Comparison of ENCODE assay signal across 17 cellular contexts in the genomic region with DNA sequence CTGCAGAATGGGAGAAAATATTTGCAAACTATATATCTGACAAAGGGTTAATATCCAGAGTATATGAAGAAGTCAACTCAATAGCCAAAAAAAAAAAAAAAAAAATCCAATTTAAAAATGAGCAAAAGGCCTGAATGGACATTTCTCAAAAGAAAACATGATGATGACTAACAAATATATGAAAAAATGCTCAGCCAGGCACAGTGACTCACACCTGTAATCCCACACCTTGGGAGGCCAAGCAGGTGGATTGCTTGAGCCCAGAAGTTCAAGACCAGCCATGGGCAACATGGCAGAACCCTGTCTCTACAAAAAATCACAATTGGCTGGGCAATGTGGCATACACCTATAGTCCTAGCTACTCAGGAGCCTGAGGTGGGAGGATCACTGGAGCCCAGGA.
"Had no signal": no experiment of that assay in that cellular context is flagged by ENCODE, and none has a peak within 500 bp of the region (broad histone marks: within the 10 kb centered on the region; RNA-seq: fewer than 3 reads in every experiment).

No MANE protein-coding gene starts in this region.

- H3K4me3 ChIP-seq: cardiac muscle cell, esophagus muscularis mucosa, hepatocyte, mucosa of descending colon, sigmoid colon, SK-N-MC, thoracic aorta had no signal

- H3K27me3 ChIP-seq: cardiac muscle cell, esophagus muscularis mucosa, hepatocyte, sigmoid colon had no signal

- H3K4me3 Mint-ChIP-seq: activated CD4-positive, alpha-beta memory T cell treated with anti-CD3 and anti-CD28 coated beads for 36 hours; activated naive CD8-positive, alpha-beta T cell treated with anti-CD3 and anti-CD28 coated beads, Interleukin-2, amount 10 ng/mL, durations not matched to agents 7 days and 5 days; stimulated activated naive CD8-positive, alpha-beta T cell treated with anti-CD3 and anti-CD28 coated beads, Interleukin-15, amount 100 ng/mL, for 72 hours had no signal

- H3K27ac Mint-ChIP-seq: activated CD4-positive, alpha-beta memory T cell treated with anti-CD3 and anti-CD28 coated beads for 36 hours; activated naive CD8-positive, alpha-beta T cell treated with anti-CD3 and anti-CD28 coated beads, Interleukin-2, amount 10 ng/mL, durations not matched to agents 7 days and 5 days; stimulated activated naive CD8-positive, alpha-beta T cell treated with anti-CD3 and anti-CD28 coated beads, Interleukin-15, amount 100 ng/mL, for 72 hours had no signal

- H3K9me3 ChIP-seq: mucosa of descending colon, thoracic aorta had no signal

- H3K36me3 ChIP-seq: cardiac muscle cell, esophagus muscularis mucosa, sigmoid colon, thoracic aorta had no signal

- H3K27ac ChIP-seq: cardiac muscle cell, esophagus muscularis mucosa, hepatocyte, sigmoid colon, SK-N-MC, thoracic aorta, VCaP had no signal

- DNase-seq: activated CD4-positive, alpha-beta memory T cell treated with anti-CD3 and anti-CD28 coated beads for 36 hours; activated CD4-positive, alpha-beta T cell treated with anti-CD3 and anti-CD28 coated beads for 1 hour; activated gamma-delta T cell; activated naive CD8-positive, alpha-beta T cell treated with anti-CD3 and anti-CD28 coated beads, Interleukin-2, amount 10 ng/mL, durations not matched to agents 7 days and 5 days; activated T-cell treated with anti-CD3 and anti-CD28 coated beads, Interleukin-2, amount 50 U/mL, for 48 hours; anterior cingulate cortex; islet precursor cell; mucosa of descending colon; sigmoid colon; stimulated activated CD4-positive, alpha-beta T cell treated with anti-CD3 and anti-CD28 coated beads, Interleukin-1b, Interleukin-23, amount 100 ng/mL, for 48 hours; stimulated activated naive CD8-positive, alpha-beta T cell treated with anti-CD3 and anti-CD28 coated beads, Interleukin-15, amount 100 ng/mL, for 72 hours had no signal

- H3K27me3 Mint-ChIP-seq: activated CD4-positive, alpha-beta memory T cell treated with anti-CD3 and anti-CD28 coated beads for 36 hours; activated naive CD8-positive, alpha-beta T cell treated with anti-CD3 and anti-CD28 coated beads, Interleukin-2, amount 10 ng/mL, durations not matched to agents 7 days and 5 days; stimulated activated naive CD8-positive, alpha-beta T cell treated with anti-CD3 and anti-CD28 coated beads, Interleukin-15, amount 100 ng/mL, for 72 hours had no signal
